In the genomic region with DNA sequence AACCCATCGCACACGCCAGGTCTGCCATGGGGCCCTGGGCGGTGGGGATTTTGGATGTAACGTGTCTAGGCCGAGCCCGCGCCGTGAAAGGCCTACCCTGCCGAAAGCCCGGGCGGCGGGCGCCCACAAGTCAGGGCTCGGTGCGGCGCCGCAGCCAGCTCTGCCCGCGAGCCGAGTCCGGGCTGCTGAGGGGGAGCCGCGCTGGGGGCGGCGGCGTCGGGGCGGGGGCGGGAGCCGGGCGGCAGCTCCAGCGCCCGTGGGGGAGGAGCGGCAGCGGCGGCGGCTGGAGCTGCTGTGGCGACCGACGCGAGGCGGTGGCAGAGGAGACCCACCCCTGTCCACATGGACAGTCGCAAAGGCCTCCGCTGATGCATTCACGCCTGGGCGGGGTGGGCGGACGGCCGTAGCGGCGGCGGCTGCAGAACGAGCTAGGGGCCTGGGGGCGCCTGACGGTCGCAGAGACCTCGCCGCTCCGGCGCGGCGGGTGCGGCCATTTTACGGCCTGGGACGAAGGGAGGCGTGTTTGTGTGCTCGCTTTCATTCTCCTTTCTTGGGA, we compare ENCODE assay signal across 8 cellular contexts.
DNase-seq lines count a peak whose midpoint lies in the region; ATAC-seq and TF ChIP-seq lines count a peak whose summit lies in the region.

A gene with protein sequence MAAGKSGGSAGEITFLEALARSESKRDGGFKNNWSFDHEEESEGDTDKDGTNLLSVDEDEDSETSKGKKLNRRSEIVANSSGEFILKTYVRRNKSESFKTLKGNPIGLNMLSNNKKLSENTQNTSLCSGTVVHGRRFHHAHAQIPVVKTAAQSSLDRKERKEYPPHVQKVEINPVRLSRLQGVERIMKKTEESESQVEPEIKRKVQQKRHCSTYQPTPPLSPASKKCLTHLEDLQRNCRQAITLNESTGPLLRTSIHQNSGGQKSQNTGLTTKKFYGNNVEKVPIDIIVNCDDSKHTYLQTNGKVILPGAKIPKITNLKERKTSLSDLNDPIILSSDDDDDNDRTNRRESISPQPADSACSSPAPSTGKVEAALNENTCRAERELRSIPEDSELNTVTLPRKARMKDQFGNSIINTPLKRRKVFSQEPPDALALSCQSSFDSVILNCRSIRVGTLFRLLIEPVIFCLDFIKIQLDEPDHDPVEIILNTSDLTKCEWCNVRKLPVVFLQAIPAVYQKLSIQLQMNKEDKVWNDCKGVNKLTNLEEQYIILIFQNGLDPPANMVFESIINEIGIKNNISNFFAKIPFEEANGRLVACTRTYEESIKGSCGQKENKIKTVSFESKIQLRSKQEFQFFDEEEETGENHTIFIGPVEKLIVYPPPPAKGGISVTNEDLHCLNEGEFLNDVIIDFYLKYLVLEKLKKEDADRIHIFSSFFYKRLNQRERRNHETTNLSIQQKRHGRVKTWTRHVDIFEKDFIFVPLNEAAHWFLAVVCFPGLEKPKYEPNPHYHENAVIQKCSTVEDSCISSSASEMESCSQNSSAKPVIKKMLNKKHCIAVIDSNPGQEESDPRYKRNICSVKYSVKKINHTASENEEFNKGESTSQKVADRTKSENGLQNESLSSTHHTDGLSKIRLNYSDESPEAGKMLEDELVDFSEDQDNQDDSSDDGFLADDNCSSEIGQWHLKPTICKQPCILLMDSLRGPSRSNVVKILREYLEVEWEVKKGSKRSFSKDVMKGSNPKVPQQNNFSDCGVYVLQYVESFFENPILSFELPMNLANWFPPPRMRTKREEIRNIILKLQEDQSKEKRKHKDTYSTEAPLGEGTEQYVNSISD (plus strand): TSS at position 273 of the 556 bp plus-strand sequence. CDS start 645 bp downstream, outside the sequence.

- peaks cover 0 to 22% (median 9%) of the 10 kb centered on the region in 11 experiments; a peak in 12 of 22 replicates for H3K36me3 ChIP-seq in BLaER1 treated with 17β-estradiol and CSF1 and Interleukin-3, amounts not matched to agents 10 nM and 100 nM

- peak; percentile 68 for ATAC-seq in HG03354 (IDR thresholded peaks at IDR 0.05; ENCODE audit: poor library complexity, severe bottlenecking, unreplicated experiment)

- H3K4me3 ChIP-seq in BLaER1 treated with 17β-estradiol and CSF1 and Interleukin-3, amounts not matched to agents 10 nM and 100 nM: peak within 1 kb of the TSS; percentile 85 to 98 (median 90)

- peak within 1 kb of the TSS; percentile 97 to 100 (median 99) for H3K9ac ChIP-seq in BLaER1 treated with 17β-estradiol and CSF1 and Interleukin-3, amounts not matched to agents 10 nM and 100 nM

- peak within 1 kb of the TSS; percentile 72 to 91 (median 85) for H3K4me2 ChIP-seq in BLaER1 treated with 17β-estradiol and CSF1 and Interleukin-3, amounts not matched to agents 10 nM and 100 nM

- H3K27ac ChIP-seq in BLaER1 treated with 17β-estradiol and CSF1 and Interleukin-3, amounts not matched to agents 10 nM and 100 nM: peak within 1 kb of the TSS; percentile 97 to 100 (median 100)

- peaks cover 8 to 41% (median 30%) of the 10 kb centered on the region in 11 experiments; a peak in 19 of 22 replicates for H4K20me1 ChIP-seq in BLaER1 treated with 17β-estradiol and CSF1 and Interleukin-3, amounts not matched to agents 10 nM and 100 nM

- DNase-seq in NCI-H748 treated with DMSO at 0.1 percent for 48 hours (lab: John Stamatoyannopoulos, UW) (peak; percentile 41), medulla oblongata (ENCODE audit: extremely low spot score) (peak; percentile 82)
- DNase-seq in activated CD8-positive, alpha-beta memory T cell treated with anti-CD3 and anti-CD28 coated beads for 24 hours: peak; percentile 91
- peak; percentile 60 for DNase-seq in effector CD4-positive, alpha-beta T cell
- DNase-seq in stimulated activated CD4-positive, alpha-beta T cell treated with anti-CD3 and anti-CD28 coated beads, TNF-alpha, amount 100 ng/mL, for 48 hours (ENCODE audit: low read depth in 3 of 3): peak; percentile 35 to 56 (median 44)

- peaks cover 31 to 49% (median 39%) of the 10 kb centered on the region in 10 experiments for H3K4me1 ChIP-seq in BLaER1 treated with 17β-estradiol and CSF1 and Interleukin-3, amounts not matched to agents 10 nM and 100 nM

- H3K27me3 ChIP-seq in BLaER1 treated with 17β-estradiol and CSF1 and Interleukin-3, amounts not matched to agents 10 nM and 100 nM: no peaks in the 10 kb centered on the region

- peak; percentile 79 for TF ChIP-seq POLR2A in GM19099 (IDR thresholded peaks at IDR 0.05; ENCODE audit: extremely low read depth, insufficient read length, low read depth)

- H3K9me3 ChIP-seq in BLaER1 treated with 17β-estradiol and CSF1 and Interleukin-3, amounts not matched to agents 10 nM and 100 nM (replicated peaks in 1 of 11): peaks cover 0 to 6% (median 0%) of the 10 kb centered on the region in 11 experiments; a peak in 1 of 22 replicates

Comparison
In these comparisons a context has a peak if more than half of its experiments do, and no peak if none do; other contexts are left out.
1. Peak in every context shown above with its lines: DNase-seq, ATAC-seq, H3K4me3 ChIP-seq and H3K27ac ChIP-seq.
2. DNase-seq: peak in every context shown above with its lines; median percentile 91 in activated CD8-positive, alpha-beta memory T cell treated with anti-CD3 and anti-CD28 coated beads for 24 hours; 82 in medulla oblongata; 60 in effector CD4-positive, alpha-beta T cell; 44 in stimulated activated CD4-positive, alpha-beta T cell treated with anti-CD3 and anti-CD28 coated beads, TNF-alpha, amount 100 ng/mL, for 48 hours; 41 in NCI-H748 treated with DMSO at 0.1 percent for 48 hours.